In genomic region chr11:112797072-112797471, GRCh38 we compare ENCODE assay signal across 14 cellular contexts.
DNase-seq lines count a peak whose midpoint lies in the region; TF ChIP-seq lines count a peak whose summit lies in the region.
"Had no signal": no experiment of that assay in that cellular context is flagged by ENCODE, and none has a peak within 500 bp of the region (broad histone marks: within the 10 kb centered on the region; RNA-seq: fewer than 3 reads in every experiment).

No MANE protein-coding gene starts in this region.

- H3K9me3 Mint-ChIP-seq in nephron progenitor cell = no peaks in the 10 kb centered on the region
- no peaks in the 10 kb centered on the region for H3K9me3 Mint-ChIP-seq in activated naive CD4-positive, alpha-beta T cell treated with anti-CD3 and anti-CD28 coated beads, Interleukin-2, amount 10 ng/mL, durations not matched to agents 7 days and 5 days

- peaks cover 85% of the 10 kb centered on the region for H3K4me1 Mint-ChIP-seq in nephron progenitor cell
- peaks cover 8% of the 10 kb centered on the region for H3K4me1 Mint-ChIP-seq in activated naive CD4-positive, alpha-beta T cell treated with anti-CD3 and anti-CD28 coated beads, Interleukin-2, amount 10 ng/mL, durations not matched to agents 7 days and 5 days

- H3K4me3 ChIP-seq in choroid plexus epithelial cell (ENCODE audit: low read depth, low read length) = no peak overlapping the region
- H3K4me3 ChIP-seq: ovary had no signal

- peak overlapping the region; percentile 99 for H3K27ac Mint-ChIP-seq in nephron progenitor cell
- no peak overlapping the region for H3K27ac Mint-ChIP-seq in activated naive CD4-positive, alpha-beta T cell treated with anti-CD3 and anti-CD28 coated beads, Interleukin-2, amount 10 ng/mL, durations not matched to agents 7 days and 5 days

- CTCF ChIA-PET in activated naive CD4-positive, alpha-beta T cell treated with anti-CD3 and anti-CD28 coated beads, Interleukin-2, amount 10 ng/mL, durations not matched to agents 7 days and 5 days (lab: Charles Lee) = interaction anchor here (2.7 kb wide), 2 partner anchors 209 to 492 kb away, joined by 18 to 21 read pairs; no protein-coding TSS in a partner anchor

- peak; percentile 76 for DNase-seq in DMS53 (lab: John Stamatoyannopoulos, UW)
- DNase-seq in NCI-H146 (lab: John Stamatoyannopoulos, UW) = peak; percentile 74
- DNase-seq in choroid plexus epithelial cell (ENCODE audit: low read depth) = peak; percentile 1
- peak; percentile 68 for DNase-seq in nephron progenitor cell
- DNase-seq in T-helper 1 cell = no peak
- DNase-seq in activated CD4-positive, alpha-beta T cell treated with anti-CD3 and anti-CD28 coated beads for 48 hours = no peak
- no peak for DNase-seq in stimulated activated naive CD4-positive, alpha-beta T cell treated with Interleukin-2 at 50 U/mL for 16 hours (lab: John Stamatoyannopoulos, UW)
- no peak for DNase-seq in activated naive CD4-positive, alpha-beta T cell treated with anti-CD3 and anti-CD28 coated beads, Interleukin-2, amount 10 ng/mL, durations not matched to agents 7 days and 5 days
- DNase-seq: activated T-cell treated with anti-CD3 and anti-CD28 coated beads for 4 hours; NCI-H1694; ovary; PC-3; stimulated activated CD4-positive, alpha-beta T cell treated with anti-CD3 and anti-CD28 coated beads, Interleukin-1b, Interleukin-23, amount 100 ng/mL, for 48 hours; WERI-Rb-1 had no signal

- TF ChIP-seq CTCF in choroid plexus epithelial cell (conservative IDR thresholded peaks at IDR 0.05; ENCODE audit: low read depth, low read length) (no peak), nephron progenitor cell (IDR thresholded peaks at IDR 0.05) (no peak)

- peaks cover 25% of the 10 kb centered on the region for H3K27me3 Mint-ChIP-seq in nephron progenitor cell (ENCODE audit: low read depth, poor library complexity)
- peaks cover 3% of the 10 kb centered on the region for H3K27me3 Mint-ChIP-seq in activated naive CD4-positive, alpha-beta T cell treated with anti-CD3 and anti-CD28 coated beads, Interleukin-2, amount 10 ng/mL, durations not matched to agents 7 days and 5 days

- H3K36me3 Mint-ChIP-seq in nephron progenitor cell (ENCODE audit: low read depth) = no peaks in the 10 kb centered on the region
- no peaks in the 10 kb centered on the region for H3K36me3 Mint-ChIP-seq in activated naive CD4-positive, alpha-beta T cell treated with anti-CD3 and anti-CD28 coated beads, Interleukin-2, amount 10 ng/mL, durations not matched to agents 7 days and 5 days

- peak overlapping the region; percentile 52 for H3K4me3 Mint-ChIP-seq in nephron progenitor cell
- H3K4me3 Mint-ChIP-seq in activated naive CD4-positive, alpha-beta T cell treated with anti-CD3 and anti-CD28 coated beads, Interleukin-2, amount 10 ng/mL, durations not matched to agents 7 days and 5 days = no peak overlapping the region

Comparison
In these comparisons a context has a peak if more than half of its experiments do, and no peak if none do; other contexts are left out.
1. DNase-seq: peak in DMS53 (single experiment), NCI-H146 (single experiment), choroid plexus epithelial cell (single experiment) and nephron progenitor cell (single experiment); none in T-helper 1 cell (0 of 5), activated CD4-positive, alpha-beta T cell treated with anti-CD3 and anti-CD28 coated beads for 48 hours (single experiment), stimulated activated naive CD4-positive, alpha-beta T cell treated with Interleukin-2 at 50 U/mL for 16 hours (single experiment) and activated naive CD4-positive, alpha-beta T cell treated with anti-CD3 and anti-CD28 coated beads, Interleukin-2, amount 10 ng/mL, durations not matched to agents 7 days and 5 days (single experiment).